ENCODE assay signal across 19 cellular contexts in genomic region chr7:7771452-7771851, GRCh38.
"Had no signal": no experiment of that assay in that cellular context is flagged by ENCODE, and none has a peak within 500 bp of the region (broad histone marks: within the 10 kb centered on the region; RNA-seq: fewer than 3 reads in every experiment).

No MANE protein-coding gene starts in this region.

- H3K9me3 ChIP-seq: adrenal gland, esophagus muscularis mucosa, neutrophil, sigmoid colon, transverse colon had no signal

- DNase-seq: activated CD4-positive, alpha-beta T cell treated with anti-CD3 and anti-CD28 coated beads, Interleukin-2, amount 50 U/mL, for 4 hours; activated gamma-delta T cell; adrenal gland; cerebellar nuclear complex; effector CD8-positive, alpha-beta T cell; immature natural killer cell; left cardiac atrium; sigmoid colon; stimulated activated CD4-positive, alpha-beta T cell treated with anti-CD3 and anti-CD28 coated beads, Interleukin-12 subunit alpha, Interleukin-12 subunit beta, amount 100 ng/mL, for 4 hours; stimulated activated CD4-positive, alpha-beta T cell treated with anti-CD3 and anti-CD28 coated beads, Interleukin-1b, Interleukin-23, amount 100 ng/mL, for 48 hours; stimulated activated CD8-positive, alpha-beta memory T cell treated with anti-CD3 and anti-CD28 coated beads, Interleukin-4, amount 100 ng/mL, for 48 hours; stimulated activated naive CD4-positive, alpha-beta T cell; T-helper 2 cell; transverse colon had no signal

- H3K4me3 Mint-ChIP-seq: dendritic cell treated with granulocyte-macrophage colony-stimulating factor and Interleukin-4, amounts not matched to agents 40 ng/mL and 50 ng/mL, for 4 days; immature natural killer cell had no signal

- H3K4me3 ChIP-seq: adrenal gland, esophagus muscularis mucosa, sigmoid colon, transverse colon had no signal

- H3K9me3 Mint-ChIP-seq: dendritic cell treated with granulocyte-macrophage colony-stimulating factor and Interleukin-4, amounts not matched to agents 40 ng/mL and 50 ng/mL, for 4 days; natural killer cell treated with Interleukin-12 subunit alpha and Interleukin-12 subunit beta and Interleukin-15 and Interleukin-18, amount 100 ng/mL, for 72 hours had no signal

- H3K36me3 Mint-ChIP-seq: natural killer cell treated with Interleukin-12 subunit alpha and Interleukin-12 subunit beta and Interleukin-15 and Interleukin-18, amount 100 ng/mL, for 72 hours had no signal

- H3K27ac ChIP-seq: adrenal gland, esophagus muscularis mucosa, neutrophil, sigmoid colon, transverse colon had no signal

- H3K27me3 Mint-ChIP-seq: activated naive CD4-positive, alpha-beta T cell treated with anti-CD3 and anti-CD28 coated beads, Interleukin-2, amount 50 U/mL, for 24 hours; dendritic cell treated with granulocyte-macrophage colony-stimulating factor and Interleukin-4, amounts not matched to agents 40 ng/mL and 50 ng/mL, for 4 days; natural killer cell treated with Interleukin-12 subunit alpha and Interleukin-12 subunit beta and Interleukin-15 and Interleukin-18, amount 100 ng/mL, for 72 hours had no signal

- H3K27ac Mint-ChIP-seq: dendritic cell treated with granulocyte-macrophage colony-stimulating factor and Interleukin-4, amounts not matched to agents 40 ng/mL and 50 ng/mL, for 4 days; immature natural killer cell; natural killer cell treated with Interleukin-12 subunit alpha and Interleukin-12 subunit beta and Interleukin-15 and Interleukin-18, amount 100 ng/mL, for 72 hours had no signal

- H3K36me3 ChIP-seq: adrenal gland, esophagus muscularis mucosa, neutrophil, sigmoid colon, transverse colon had no signal

- H3K27me3 ChIP-seq: adrenal gland, esophagus muscularis mucosa, neutrophil, sigmoid colon, transverse colon had no signal
